11 cellular contexts compared by ENCODE assay signal in the genomic region with DNA sequence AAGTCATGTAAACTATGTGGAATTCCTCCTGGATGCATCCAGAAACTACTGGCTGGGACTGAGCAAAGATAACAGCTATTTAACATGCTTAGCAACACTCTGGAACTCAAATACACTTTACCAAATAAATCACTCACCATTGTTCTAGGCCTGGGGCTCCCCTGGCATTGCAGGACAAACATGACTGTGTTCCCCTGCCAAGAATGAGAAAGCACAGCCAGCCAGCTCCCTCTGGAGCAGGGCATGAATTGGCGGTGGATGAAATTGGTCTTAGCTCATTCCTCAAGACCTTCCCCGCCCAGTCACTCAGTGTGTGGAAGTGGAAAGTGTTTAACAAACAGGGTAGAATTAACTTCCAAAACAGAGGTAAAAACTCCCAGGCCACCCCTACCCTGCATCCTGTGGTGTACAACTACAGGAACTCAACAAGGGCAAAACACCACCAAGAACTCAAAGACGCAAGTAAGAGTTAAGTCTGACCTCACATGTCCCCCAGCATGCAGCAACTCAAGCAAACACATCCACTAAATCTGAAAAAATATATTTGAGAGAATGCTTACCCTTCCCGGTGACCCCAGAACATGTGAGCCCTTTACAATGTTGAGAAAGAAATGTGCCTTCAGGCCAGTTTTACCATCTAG. TPM values are rescaled to one million over a fixed set of nuclear protein-coding genes. Genes with fewer than 3 reads are reported as not detected.
DNase-seq lines count a peak whose midpoint lies in the region; ATAC-seq, FAIRE-seq and TF ChIP-seq lines count a peak whose summit lies in the region.
"Had no signal": no experiment of that assay in that cellular context is flagged by ENCODE, and none has a peak within 500 bp of the region (broad histone marks: within the 10 kb centered on the region; RNA-seq: fewer than 3 reads in every experiment).

No MANE protein-coding gene starts in this region.

- no peak for FAIRE-seq in GM12892 (lab: Jason Lieb, UNC)

- peaks cover 0 to 6% (median 0%) of the 10 kb centered on the region in 9 donors for H3K4me1 ChIP-seq in heart right ventricle
- peaks cover 0 to 18% (median 12%) of the 10 kb centered on the region in 4 donors for H3K4me1 ChIP-seq in sigmoid colon

- H3K4me3 ChIP-seq in astrocyte of the cerebellum (ENCODE audit: low read depth, low read length), result no peak overlapping the region
- no peak overlapping the region for H3K4me3 ChIP-seq in heart right ventricle
- no peak overlapping the region for H3K4me3 ChIP-seq in sigmoid colon

- H3K9me3 ChIP-seq in heart right ventricle (peaks cover 0 to 36% (median 11%) of the 10 kb centered on the region in 11 donors), sigmoid colon (no peaks in the 10 kb centered on the region)

- no peak for TF ChIP-seq CTCF in astrocyte of the cerebellum (IDR thresholded peaks at IDR 0.05; ENCODE audit: low read depth, low read length, missing control alignments)
- TF ChIP-seq CTCF in heart right ventricle (IDR thresholded peaks at IDR 0.05), result no peak
- no peak for TF ChIP-seq CTCF in sigmoid colon (IDR thresholded peaks at IDR 0.05)

- peak in 3 of 4 donors; percentile 45 to 73 (median 68) for TF ChIP-seq EP300 in sigmoid colon (IDR thresholded peaks at IDR 0.05)

- H3K27ac ChIP-seq in heart right ventricle (peak overlapping the region in 1 of 10 donors; percentile 7), sigmoid colon (peak overlapping the region; percentile 38 to 75 (median 70))
- H3K27ac ChIP-seq: VCaP had no signal

- DNase-seq in GM03348 (ENCODE audit: low spot score) (peak; percentile 72), astrocyte of the cerebellum (ENCODE audit: low read depth) (peak; percentile 66), heart right ventricle (no peak), sigmoid colon (peak; percentile 77), NOMO-1 (lab: John Stamatoyannopoulos, UW; ENCODE audit: unreplicated experiment in 2 of 2) (no peak), GM12892 (ENCODE audit: insufficient read length) (no peak)
- DNase-seq: central memory CD4-positive, alpha-beta T cell had no signal

- TF ChIP-seq POLR2A in sigmoid colon (IDR thresholded peaks at IDR 0.05) (no peak), GM12892 (IDR thresholded peaks at IDR 0.05; ENCODE audit: low read depth, low read length) (no peak)

- ATAC-seq in heart right ventricle (peak in 6 of 8 donors; percentile 46 to 88 (median 70)), HG03442 (IDR thresholded peaks at IDR 0.05; ENCODE audit: unreplicated experiment) (no peak), HG03457 (IDR thresholded peaks at IDR 0.05; ENCODE audit: unreplicated experiment) (no peak)
- ATAC-seq: stimulated activated memory B cell treated with anti-CD40 and anti-IgM and Interleukin-4, amounts not matched to agents 10 μg/mL and 1 μg/mL and 100 μg/mL, for 72 hours had no signal

- in situ Hi-C loops in astrocyte of the cerebellum (cut with HindIII; ENCODE audit: low sequenced_read_pairs), result no loop called here

- H3K36me3 ChIP-seq in heart right ventricle, result no peaks in the 10 kb centered on the region
- H3K36me3 ChIP-seq in sigmoid colon, result no peaks in the 10 kb centered on the region

- WGBS in heart right ventricle, 2 donors, result 69 to 80% methylated on average over 4 of the region's 4 CpGs
- 69 to 72% methylated on average over 4 of the region's 4 CpGs for WGBS in sigmoid colon, 2 donors

- peaks cover 0 to 4% (median 0%) of the 10 kb centered on the region in 7 donors for H3K27me3 ChIP-seq in heart right ventricle
- H3K27me3 ChIP-seq in sigmoid colon, result no peaks in the 10 kb centered on the region

- intact Hi-C loops in heart right ventricle (cut with DNase I) (no loop called here), sigmoid colon (cut with DNase I) (no loop called here)

RNA-seq across cellular contexts. Expression of a gene that starts 58.4 kb away (rescaled TPM):
- total RNA-seq in heart right ventricle (1 to 10 TPM in 3 of 10 donors, under 1 TPM in 7; 0.19 to 3.6 (median 0.64) TPM), sigmoid colon (1 to 10 TPM; 1.8 to 4.5 (median 3.9) TPM)
- polyA plus RNA-seq in heart right ventricle (under 1 TPM; 0.58 to 0.59 TPM), sigmoid colon (10 to 100 TPM in 1 of 3 donors, 1 to 10 TPM in 2; 6.0 to 10.8 (median 8.7) TPM)
- not detected for polyA plus RNA-seq in GM12892 (2012; ENCODE audit: missing spikeins)

Comparison
In these comparisons a context has a peak if more than half of its experiments do, and no peak if none do; other contexts are left out.
1. DNase-seq: peak in GM03348 (single experiment), astrocyte of the cerebellum (single experiment) and sigmoid colon (single experiment); none in heart right ventricle (0 of 2), NOMO-1 (0 of 2) and GM12892 (single experiment).
2. ATAC-seq: peak in heart right ventricle (6 of 8); none in HG03442 (single experiment) and HG03457 (single experiment).